Comparison of ENCODE assay signal across 8 cellular contexts in the genomic region with DNA sequence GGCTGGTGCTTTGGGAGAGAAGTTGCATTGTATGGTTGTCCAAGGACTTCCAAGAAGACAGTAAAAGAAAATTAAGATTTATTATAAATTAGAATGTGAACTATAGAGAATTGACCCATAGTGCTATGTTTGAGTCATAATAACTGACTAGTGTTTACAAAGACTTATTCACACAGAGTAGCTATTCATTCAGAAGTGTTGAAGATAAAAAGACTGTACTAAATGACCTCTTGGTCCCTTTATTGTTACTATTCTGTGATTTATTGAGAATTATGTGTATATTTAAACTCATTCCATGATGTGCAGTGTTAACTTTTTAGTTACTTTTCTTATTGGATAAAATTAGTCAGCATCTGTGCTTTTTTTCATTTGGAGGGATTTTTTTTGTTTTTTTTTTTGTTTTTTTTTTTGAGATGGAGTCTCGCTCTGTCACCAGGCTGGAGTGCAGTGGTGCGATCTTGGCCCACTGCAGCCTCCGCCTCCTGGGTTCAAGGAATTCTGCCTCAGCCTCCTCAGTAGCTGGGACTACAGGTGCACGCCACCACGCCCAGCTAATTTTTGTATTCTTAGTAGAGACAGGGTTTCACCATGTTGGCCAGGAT. TPM values are rescaled to one million over a fixed set of nuclear protein-coding genes. Genes with fewer than 3 reads are reported as not detected.
DNase-seq lines count a peak whose midpoint lies in the region; ATAC-seq, FAIRE-seq and TF ChIP-seq lines count a peak whose summit lies in the region.
"Not testable (repeated sequence)": the region's sequence is repeated elsewhere in the genome, so short reads cannot be mapped to it uniquely, and the experiment has no call there.

No MANE protein-coding gene starts in this region.

- WGBS in A549 (ENCODE audit: missing lambda C conversion rate), result 95% methylated on average over 5 of the region's 5 CpGs

- not testable (repeated sequence) for TF ChIP-seq EP300 in A549 (IDR thresholded peaks at IDR 0.05)

- peak in 1 of 2 experiments; percentile 31; a peak in 2 of 6 replicates for ATAC-seq in A549
- ATAC-seq in PC-3, result peak; percentile 78
- not testable (repeated sequence) for ATAC-seq in effector memory CD8-positive, alpha-beta T cell (replicated peaks)
- peak; percentile 73 for ATAC-seq in stimulated activated effector memory CD8-positive, alpha-beta T cell treated with anti-CD3 and anti-CD28 coated beads, Interleukin-12 subunit alpha, Interleukin-12 subunit beta, amount 100 ng/mL, for 72 hours

- not testable (repeated sequence) for H3K27me3 ChIP-seq in PC-3 (ENCODE audit: low read length)

- H2AFZ ChIP-seq in PC-3 (ENCODE audit: low read length), result not testable (repeated sequence)

- TF ChIP-seq CTCF in A549 (IDR thresholded peaks at IDR 0.05); PC-3 (conservative IDR thresholded peaks at IDR 0.05; ENCODE audit: low read depth, low read length); mesothelial cell of epicardium (IDR thresholded peaks at IDR 0.05; ENCODE audit: unreplicated experiment): not testable (repeated sequence)

- DNase-seq in A549 (ENCODE audit: low read depth in 1 of 2, low spot score in 1 of 2); activated CD4-positive, alpha-beta memory T cell treated with anti-CD3 and anti-CD28 coated beads, Interleukin-2, amount 10 ng/mL, durations not matched to agents 7 days and 5 days; effector memory CD8-positive, alpha-beta T cell; mesothelial cell of epicardium (ENCODE audit: low spot score in 2 of 2, unreplicated experiment in 2 of 2); stimulated activated effector memory CD8-positive, alpha-beta T cell treated with anti-CD3 and anti-CD28 coated beads, Interleukin-12 subunit alpha, Interleukin-12 subunit beta, amount 100 ng/mL, for 72 hours (ENCODE audit: low spot score in 2 of 2): not testable (repeated sequence)
- DNase-seq in DMS53 treated with DMSO at 0.1 percent for 48 hours (lab: John Stamatoyannopoulos, UW; ENCODE audit: unreplicated experiment), result peak; percentile 26
- DNase-seq in PC-3, result peak; percentile 39

- H3K27ac ChIP-seq in A549, result not testable (repeated sequence)
- peak overlapping the region; percentile 64 for H3K27ac ChIP-seq in PC-3 (ENCODE audit: low read length)

- H3K27me3 Mint-ChIP-seq in activated CD4-positive, alpha-beta memory T cell treated with anti-CD3 and anti-CD28 coated beads, Interleukin-2, amount 10 ng/mL, durations not matched to agents 7 days and 5 days; activated naive CD8-positive, alpha-beta T cell; effector memory CD8-positive, alpha-beta T cell; mesothelial cell of epicardium (ENCODE audit: low read depth): not testable (repeated sequence)

- H3K4me3 ChIP-seq in A549; PC-3 (ENCODE audit: low read length): not testable (repeated sequence)

- H3K9me3 Mint-ChIP-seq in activated CD4-positive, alpha-beta memory T cell treated with anti-CD3 and anti-CD28 coated beads, Interleukin-2, amount 10 ng/mL, durations not matched to agents 7 days and 5 days; activated naive CD8-positive, alpha-beta T cell (ENCODE audit: low read depth); effector memory CD8-positive, alpha-beta T cell; mesothelial cell of epicardium; stimulated activated effector memory CD8-positive, alpha-beta T cell treated with anti-CD3 and anti-CD28 coated beads, Interleukin-12 subunit alpha, Interleukin-12 subunit beta, amount 100 ng/mL, for 72 hours: not testable (repeated sequence)

- FAIRE-seq in A549 (lab: Jason Lieb, UNC), result not testable (repeated sequence)

- peaks cover 75% of the 10 kb centered on the region for H3K4me1 Mint-ChIP-seq in activated CD4-positive, alpha-beta memory T cell treated with anti-CD3 and anti-CD28 coated beads, Interleukin-2, amount 10 ng/mL, durations not matched to agents 7 days and 5 days
- H3K4me1 Mint-ChIP-seq in activated naive CD8-positive, alpha-beta T cell (ENCODE audit: low read depth), result peaks cover 92% of the 10 kb centered on the region
- H3K4me1 Mint-ChIP-seq in effector memory CD8-positive, alpha-beta T cell (ENCODE audit: low read depth in 2 of 2), result peaks cover 57 to 75% of the 10 kb centered on the region in 2 donors
- peaks cover 36% of the 10 kb centered on the region for H3K4me1 Mint-ChIP-seq in mesothelial cell of epicardium
- H3K4me1 Mint-ChIP-seq in stimulated activated effector memory CD8-positive, alpha-beta T cell treated with anti-CD3 and anti-CD28 coated beads, Interleukin-12 subunit alpha, Interleukin-12 subunit beta, amount 100 ng/mL, for 72 hours, result peaks cover 93% of the 10 kb centered on the region

- CTCF ChIA-PET in A549 (lab: Yijun Ruan, JAX), result interaction anchor here (0.5 to 3.2 kb wide), 14 partner anchors 12 to 828 kb away, joined by 3 to 15 read pairs (median 4); no protein-coding TSS in a partner anchor
- CTCF ChIA-PET in PC-3 (lab: Charles Lee), result interaction anchor here (0.6 to 1.3 kb wide), 4 partner anchors 18 to 1860 kb away, joined by 3 to 6 read pairs (median 6); a partner anchor contains a TSS
- CTCF ChIA-PET in activated CD4-positive, alpha-beta memory T cell treated with anti-CD3 and anti-CD28 coated beads, Interleukin-2, amount 10 ng/mL, durations not matched to agents 7 days and 5 days (lab: Charles Lee), result interaction anchor here (0.6 to 1.6 kb wide), 13 partner anchors 8 to 207 kb away, joined by 3 to 7 read pairs (median 4); no protein-coding TSS in a partner anchor

- TF ChIP-seq RAD21 in A549 (conservative IDR thresholded peaks at IDR 0.05 in 1 of 2, IDR thresholded peaks at IDR 0.05 in 1 of 2), result not testable (repeated sequence)

- POLR2A ChIA-PET in A549 (lab: Yijun Ruan, JAX) (interaction anchor here (1.6 kb wide), 1 partner anchor 173 kb away, joined by 3 read pairs; a partner anchor contains a TSS), PC-3 (lab: Charles Lee; ENCODE audit: unreplicated experiment) (interaction anchor here (0.6 kb wide), 1 partner anchor 405 kb away, joined by 3 read pairs; no protein-coding TSS in a partner anchor)
- POLR2A ChIA-PET in activated CD4-positive, alpha-beta memory T cell treated with anti-CD3 and anti-CD28 coated beads, Interleukin-2, amount 10 ng/mL, durations not matched to agents 7 days and 5 days (lab: Charles Lee), result interaction anchor here (0.7 to 3.0 kb wide), 9 partner anchors 9 to 300 kb away, joined by 3 to 22 read pairs (median 4); no protein-coding TSS in a partner anchor

- H3K79me2 ChIP-seq in PC-3 (ENCODE audit: low read length), result peaks cover 100% of the 10 kb centered on the region

- peak overlapping the region; percentile 24 for H3K27ac Mint-ChIP-seq in activated CD4-positive, alpha-beta memory T cell treated with anti-CD3 and anti-CD28 coated beads, Interleukin-2, amount 10 ng/mL, durations not matched to agents 7 days and 5 days
- H3K27ac Mint-ChIP-seq in activated naive CD8-positive, alpha-beta T cell, result peak overlapping the region; percentile 76
- H3K27ac Mint-ChIP-seq in effector memory CD8-positive, alpha-beta T cell, result peak overlapping the region; percentile 44 to 96
- H3K27ac Mint-ChIP-seq in mesothelial cell of epicardium, result peak overlapping the region; percentile 49
- peak overlapping the region; percentile 89 for H3K27ac Mint-ChIP-seq in stimulated activated effector memory CD8-positive, alpha-beta T cell treated with anti-CD3 and anti-CD28 coated beads, Interleukin-12 subunit alpha, Interleukin-12 subunit beta, amount 100 ng/mL, for 72 hours

- H3K4me3 Mint-ChIP-seq in activated CD4-positive, alpha-beta memory T cell treated with anti-CD3 and anti-CD28 coated beads, Interleukin-2, amount 10 ng/mL, durations not matched to agents 7 days and 5 days; mesothelial cell of epicardium: not testable (repeated sequence)
- peak overlapping the region; percentile 63 for H3K4me3 Mint-ChIP-seq in activated naive CD8-positive, alpha-beta T cell
- peak overlapping the region; percentile 25 to 49 for H3K4me3 Mint-ChIP-seq in effector memory CD8-positive, alpha-beta T cell
- H3K4me3 Mint-ChIP-seq in stimulated activated effector memory CD8-positive, alpha-beta T cell treated with anti-CD3 and anti-CD28 coated beads, Interleukin-12 subunit alpha, Interleukin-12 subunit beta, amount 100 ng/mL, for 72 hours, result peak overlapping the region; percentile 14

- H3K9me3 ChIP-seq in A549; PC-3 (ENCODE audit: low read length): not testable (repeated sequence)

- intact Hi-C loops in PC-3 (cut with micrococcal nuclease), result loop anchor here (2.0 kb wide), 1 partner anchor 22 kb away; no protein-coding TSS in a partner anchor

- not testable (repeated sequence) for BruUV-seq in PC-3 (replicated peaks; lab: Mats Ljungman, UMichigan)

- not testable (repeated sequence) for H3K9ac ChIP-seq in PC-3 (ENCODE audit: low read length)

- not testable (repeated sequence) for TF ChIP-seq POLR2A in A549 (IDR thresholded peaks at IDR 0.05; ENCODE audit: low read length)

- not testable (repeated sequence) for H3F3A ChIP-seq in PC-3 (ENCODE audit: low read length, unreplicated experiment)

- H3K4me2 ChIP-seq in A549 (peak overlapping the region; percentile 24; the same call in 1 of the 3 replicates), PC-3 (ENCODE audit: low read length) (peak overlapping the region; percentile 71; the same call in 1 of the 2 replicates)

- H3K36me3 ChIP-seq in PC-3 (ENCODE audit: low read depth, low read length), result not testable (repeated sequence)

- H3K9me2 ChIP-seq in PC-3 (replicated peaks; ENCODE audit: low read length), result not testable (repeated sequence)

- H3K4me1 ChIP-seq in A549 (peaks cover 85% of the 10 kb centered on the region), PC-3 (ENCODE audit: insufficient read depth, low read length) (peaks cover 41% of the 10 kb centered on the region)

- peaks cover 49% of the 10 kb centered on the region for H4K20me1 ChIP-seq in PC-3 (ENCODE audit: low read length)

- peaks cover 17% of the 10 kb centered on the region for H3K36me3 Mint-ChIP-seq in activated CD4-positive, alpha-beta memory T cell treated with anti-CD3 and anti-CD28 coated beads, Interleukin-2, amount 10 ng/mL, durations not matched to agents 7 days and 5 days (ENCODE audit: low read depth)
- H3K36me3 Mint-ChIP-seq in activated naive CD8-positive, alpha-beta T cell; mesothelial cell of epicardium: not testable (repeated sequence)
- peaks cover 19% of the 10 kb centered on the region for H3K36me3 Mint-ChIP-seq in effector memory CD8-positive, alpha-beta T cell (ENCODE audit: insufficient read depth)
- H3K36me3 Mint-ChIP-seq in stimulated activated effector memory CD8-positive, alpha-beta T cell treated with anti-CD3 and anti-CD28 coated beads, Interleukin-12 subunit alpha, Interleukin-12 subunit beta, amount 100 ng/mL, for 72 hours, result peaks cover 20% of the 10 kb centered on the region

RNA-seq across cellular contexts. Expression of a gene that starts 24.5 kb away (rescaled TPM):
- polyA plus RNA-seq in A549 (2011; rRNA removed), result 98.0 and 175 TPM in 2 replicates
- polyA plus RNA-seq in A549 (2012; cell fraction: cytosol; rRNA removed), result 61.5 and 98.3 TPM in 2 replicates
- polyA plus RNA-seq in A549 (2012; cell fraction: nucleus; rRNA removed), result 114 and 124 TPM in 2 replicates
- polyA plus RNA-seq in A549 (2017; fragmentation: RNase III; extraction: RNeasy Plus Mini Kit Qiagen cat#74134 plus additional on column Dnase treatment), result 83.8 to 88.4 TPM (median 87.4 TPM) in 3 replicates
- polyA minus RNA-seq in A549 (2011; rRNA and poly(A)+ RNA removed), result 625 and 790 TPM in 2 replicates
- total RNA-seq in PC-3 (2014; rRNA removed), result 44.5 and 69.3 TPM in 2 replicates
- total RNA-seq in activated CD4-positive, alpha-beta memory T cell treated with anti-CD3 and anti-CD28 coated beads, Interleukin-2, amount 10 ng/mL, durations not matched to agents 7 days and 5 days, result 100 to 1,000 TPM; 154 to 180 TPM
- 131 to 150 TPM (median 146 TPM) in 3 replicates for total RNA-seq in mesothelial cell of epicardium

Comparison
In these comparisons a context has a peak if more than half of its experiments do, and no peak if none do; other contexts are left out.
1. H3K27ac Mint-ChIP-seq: peak in every context shown above with its lines; median percentile 89 in stimulated activated effector memory CD8-positive, alpha-beta T cell treated with anti-CD3 and anti-CD28 coated beads, Interleukin-12 subunit alpha, Interleukin-12 subunit beta, amount 100 ng/mL, for 72 hours; 76 in activated naive CD8-positive, alpha-beta T cell; 70 in effector memory CD8-positive, alpha-beta T cell; 49 in mesothelial cell of epicardium; 24 in activated CD4-positive, alpha-beta memory T cell treated with anti-CD3 and anti-CD28 coated beads, Interleukin-2, amount 10 ng/mL, durations not matched to agents 7 days and 5 days.